In genomic region chr1:163697137-163697536, GRCh38 we compare ENCODE assay signal across 17 cellular contexts.
DNase-seq lines count a peak whose midpoint lies in the region; ATAC-seq lines count a peak whose summit lies in the region.
"Had no signal": no experiment of that assay in that cellular context is flagged by ENCODE, and none has a peak within 500 bp of the region (broad histone marks: within the 10 kb centered on the region; RNA-seq: fewer than 3 reads in every experiment).

No MANE protein-coding gene starts in this region.

- H3K27me3 ChIP-seq in H7 (ENCODE audit: control insufficient read depth, insufficient read depth, low read length), result no peaks in the 10 kb centered on the region
- H3K27me3 ChIP-seq: left lung, stomach had no signal

- DNase-seq in kidney tubule cell (ENCODE audit: low spot score), result peak; percentile 13
- no peak for DNase-seq in H7
- DNase-seq in NCI-H82 treated with DMSO at 0.1 percent for 48 hours (lab: John Stamatoyannopoulos, UW; ENCODE audit: unreplicated experiment), result no peak
- DNase-seq: activated CD4-positive, alpha-beta T cell treated with anti-CD3 and anti-CD28 coated beads for 1 hour; C1 segment of cervical spinal cord; effector CD4-positive, alpha-beta T cell; left lung; MG63; NCI-H2081; NCI-H69; stomach; T-helper 17 cell had no signal

- ATAC-seq in GM18868 (IDR thresholded peaks at IDR 0.05; ENCODE audit: unreplicated experiment), result peak; percentile 95
- ATAC-seq in GM21786 (IDR thresholded peaks at IDR 0.05; ENCODE audit: unreplicated experiment), result peak; percentile 64
- ATAC-seq in HG03378 (IDR thresholded peaks at IDR 0.05; ENCODE audit: unreplicated experiment), result peak; percentile 83
- ATAC-seq in GM21723 (IDR thresholded peaks at IDR 0.05; ENCODE audit: unreplicated experiment), result no peak
- ATAC-seq: left lung, T-helper 17 cell had no signal

- H3K36me3 ChIP-seq in H7 (replicated peaks; ENCODE audit: control insufficient read depth, insufficient read depth, low read length), result no peaks in the 10 kb centered on the region
- H3K36me3 ChIP-seq: left lung, MG63, stomach had no signal

- H3K4me3 ChIP-seq in H7 (ENCODE audit: insufficient read depth, low read depth, low read length), result no peak overlapping the region
- H3K4me3 ChIP-seq: left lung, MG63, smooth muscle cell, stomach had no signal
